In genomic region chr14:20683896-20684661, GRCh38 we compare ENCODE assay signal across 8 cellular contexts. TPM values are rescaled to one million over a fixed set of nuclear protein-coding genes. Genes with fewer than 3 reads are reported as not detected.
DNase-seq lines count a peak whose midpoint lies in the region; ATAC-seq and TF ChIP-seq lines count a peak whose summit lies in the region.

Gene RNASE4, plus strand, starts transcription at chr14:20684560. Its CDS starts 14,812 bp downstream, at chr14:20699372.

- H3K4me3 Mint-ChIP-seq in activated naive CD8-positive, alpha-beta T cell = no peak within 1 kb of the TSS

- H3K9me3 Mint-ChIP-seq in activated naive CD8-positive, alpha-beta T cell (ENCODE audit: low read depth) = no peaks in the 10 kb centered on the region

- peak; percentile 90 for DNase-seq in Right ventricle myocardium inferior (ENCODE audit: missing footprints)
- DNase-seq in ovary = peak; percentile 86 to 91 (median 89)

- no peaks in the 10 kb centered on the region for H3K27me3 Mint-ChIP-seq in activated naive CD8-positive, alpha-beta T cell

- H3K4me1 ChIP-seq in HUES64 (ENCODE audit: insufficient read depth, low read length) (peaks cover 7% of the 10 kb centered on the region; the same call in 1 of the 2 replicates), ovary (ENCODE audit: insufficient read depth) (peaks cover 10% of the 10 kb centered on the region)

- under 1% methylated on average over 42 of the region's 42 CpGs for WGBS in HUES64
- 0 to 1% (median 0%) methylated on average over 41 to 42 of the region's 42 CpGs for WGBS in ovary, 3 donors

- H3K36me3 ChIP-seq in HUES64 (ENCODE audit: insufficient read depth, low read length) = no peaks in the 10 kb centered on the region
- no peaks in the 10 kb centered on the region for H3K36me3 ChIP-seq in ovary

- H3K27me3 ChIP-seq in HUES64 (ENCODE audit: insufficient read depth, low read length) (peaks cover 2% of the 10 kb centered on the region; the same call in 1 of the 2 replicates), ovary (no peaks in the 10 kb centered on the region)

- peak within 1 kb of the TSS; percentile 59 for H3K9ac ChIP-seq in HUES64 (ENCODE audit: low read depth, low read length)

- peak; percentile 65 for TF ChIP-seq EP300 in ovary (IDR thresholded peaks at IDR 0.05)

- H3K9me3 ChIP-seq in HUES64 (ENCODE audit: insufficient read depth, low read depth, low read length) = no peaks in the 10 kb centered on the region
- H3K9me3 ChIP-seq in ovary = no peaks in the 10 kb centered on the region

- TF ChIP-seq POLR2A in ovary (IDR thresholded peaks at IDR 0.05) = peak; percentile 60

- H3K4me3 ChIP-seq in HUES64 (ENCODE audit: low read length) (peak within 1 kb of the TSS; percentile 78), ovary (peak within 1 kb of the TSS; percentile 82)

- no peaks in the 10 kb centered on the region for H3K36me3 Mint-ChIP-seq in activated naive CD8-positive, alpha-beta T cell

- ATAC-seq in GM19372 (IDR thresholded peaks at IDR 0.05; ENCODE audit: low read depth, unreplicated experiment) (peak; percentile 29), SK-N-SH treated with all-trans-retinoic acid at 6 μM for 48 hours (peak; percentile 42), Right ventricle myocardium inferior (peak; percentile 51)

- TF ChIP-seq CTCF in C4-2B (conservative IDR thresholded peaks at IDR 0.05) (no peak), ovary (IDR thresholded peaks at IDR 0.05) (peak in 1 of 3 donors; percentile 9)

- peak within 1 kb of the TSS; percentile 30 for H3K27ac Mint-ChIP-seq in activated naive CD8-positive, alpha-beta T cell

- intact Hi-C loops in Right ventricle myocardium inferior (cut with DNase I) = loop anchor here (1.0 to 5.0 kb wide), 7 partner anchors 57 to 418 kb away; partner anchors contain the start of genes CCNB1IP1, PIP4P1, RNASE7 and TEP1
- intact Hi-C loops in ovary (cut with DNase I) = loop anchor here (1.0 to 10.0 kb wide), 15 partner anchors 52 to 421 kb away; partner anchors contain the start of genes PARP2 (in 2 of the 4), PIP4P1 (in 2 of the 4), NDRG2 (in 1 of the 4) and TMEM253 (in 1 of the 4)

- peaks cover 3% of the 10 kb centered on the region for H3K4me1 Mint-ChIP-seq in activated naive CD8-positive, alpha-beta T cell (ENCODE audit: low read depth)

- H3K27ac ChIP-seq in C4-2B (peak within 1 kb of the TSS; percentile 92), HUES64 (ENCODE audit: low read depth, low read length) (peak within 1 kb of the TSS; percentile 68; the same call in 1 of the 2 replicates), ovary (peak within 1 kb of the TSS; percentile 98), temporal lobe (ENCODE audit: low read depth, low read length) (peak within 1 kb of the TSS; percentile 99)

TF ChIP-seq in SK-N-SH treated with all-trans-retinoic acid at 6 μM for 48 hours, 23 proteins besides CTCF, POLR2A, EP300 and RAD21 (continues in another document):
- TF ChIP-seq ESRRG (CRISPR knock-in tag; IDR thresholded peaks at IDR 0.05) (no peak), CSDC2 (CRISPR knock-in tag; IDR thresholded peaks at IDR 0.05) (no peak), PPARA (CRISPR knock-in tag; IDR thresholded peaks at IDR 0.05; ENCODE audit: borderline replicate concordance) (no peak), PATZ1 (CRISPR knock-in tag; IDR thresholded peaks at IDR 0.05; ENCODE audit: borderline replicate concordance) (no peak), TSHZ2 (CRISPR knock-in tag; IDR thresholded peaks at IDR 0.05) (no peak), OSR1 (CRISPR knock-in tag; IDR thresholded peaks at IDR 0.05) (no peak), ZNF565 (CRISPR knock-in tag; conservative IDR thresholded peaks at IDR 0.05; ENCODE audit: low read depth) (no peak), RARB (CRISPR knock-in tag; IDR thresholded peaks at IDR 0.05) (no peak), CSRNP3 (CRISPR knock-in tag; IDR thresholded peaks at IDR 0.05) (no peak), ZC3H10 (CRISPR knock-in tag; IDR thresholded peaks at IDR 0.05) (no peak), ISL1 (CRISPR knock-in tag; IDR thresholded peaks at IDR 0.05) (no peak), ZFP30 (CRISPR knock-in tag; IDR thresholded peaks at IDR 0.05) (no peak), POU6F1 (CRISPR knock-in tag; IDR thresholded peaks at IDR 0.05; ENCODE audit: borderline replicate concordance, low read depth) (no peak), TOX (CRISPR knock-in tag; IDR thresholded peaks at IDR 0.05; ENCODE audit: borderline replicate concordance) (no peak), CREB5 (CRISPR knock-in tag; IDR thresholded peaks at IDR 0.05; ENCODE audit: low read depth) (no peak), ARNTL (CRISPR knock-in tag; IDR thresholded peaks at IDR 0.05; ENCODE audit: borderline replicate concordance, low read depth) (no peak)

RNA-seq across cellular contexts. Expression of gene RNASE4, which starts in this region (rescaled TPM):
- 0.20 TPM for polyA plus RNA-seq in HUES64 (2013, experiment 1 of 2)
- polyA plus RNA-seq in HUES64 (2013, experiment 2 of 2) = 1.1 TPM
- total RNA-seq in Right ventricle myocardium inferior = 11.9 TPM
- total RNA-seq in ovary = 100 to 1,000 TPM in 3 of 7 donors, 10 to 100 TPM in 4; 42.0 to 179 (median 97.6) TPM
- 100 to 1,000 TPM; 156 to 183 TPM for polyA plus RNA-seq in ovary
- 2.0 TPM for total RNA-seq in temporal lobe

Comparison
In these comparisons a context has a peak if more than half of its experiments do, and no peak if none do; other contexts are left out.
1. Peak in every context shown above with its lines: DNase-seq, ATAC-seq, H3K4me3 ChIP-seq and H3K27ac ChIP-seq.